In the genomic region with DNA sequence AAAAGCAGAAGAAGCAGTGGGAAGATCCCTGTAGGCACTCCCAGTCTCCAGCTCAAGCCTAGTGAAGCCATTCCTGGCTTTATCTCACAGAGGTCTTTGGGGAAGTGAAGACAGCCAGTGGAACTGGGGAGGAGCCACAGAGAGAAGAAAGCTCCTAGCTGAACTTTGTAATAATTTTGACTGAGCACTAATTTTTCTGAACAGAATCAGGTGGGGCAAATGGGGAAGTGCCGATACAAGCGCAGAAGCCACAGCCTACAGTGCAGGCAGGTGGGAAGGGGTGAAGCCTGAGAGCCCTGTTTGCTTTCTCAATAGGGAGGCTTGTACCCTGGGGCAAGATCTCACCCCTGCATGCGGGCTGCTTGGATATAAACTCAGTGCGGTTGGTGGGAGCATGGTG, we compare ENCODE assay signal across 1 cellular context.
TF ChIP-seq lines count a peak whose summit lies in the region.

No MANE protein-coding gene starts in this region.

TF ChIP-seq in GM23338, 12 proteins besides CTCF, POLR2A, EP300 and RAD21 (continued from another document):
- TF ChIP-seq, protein P1, sequence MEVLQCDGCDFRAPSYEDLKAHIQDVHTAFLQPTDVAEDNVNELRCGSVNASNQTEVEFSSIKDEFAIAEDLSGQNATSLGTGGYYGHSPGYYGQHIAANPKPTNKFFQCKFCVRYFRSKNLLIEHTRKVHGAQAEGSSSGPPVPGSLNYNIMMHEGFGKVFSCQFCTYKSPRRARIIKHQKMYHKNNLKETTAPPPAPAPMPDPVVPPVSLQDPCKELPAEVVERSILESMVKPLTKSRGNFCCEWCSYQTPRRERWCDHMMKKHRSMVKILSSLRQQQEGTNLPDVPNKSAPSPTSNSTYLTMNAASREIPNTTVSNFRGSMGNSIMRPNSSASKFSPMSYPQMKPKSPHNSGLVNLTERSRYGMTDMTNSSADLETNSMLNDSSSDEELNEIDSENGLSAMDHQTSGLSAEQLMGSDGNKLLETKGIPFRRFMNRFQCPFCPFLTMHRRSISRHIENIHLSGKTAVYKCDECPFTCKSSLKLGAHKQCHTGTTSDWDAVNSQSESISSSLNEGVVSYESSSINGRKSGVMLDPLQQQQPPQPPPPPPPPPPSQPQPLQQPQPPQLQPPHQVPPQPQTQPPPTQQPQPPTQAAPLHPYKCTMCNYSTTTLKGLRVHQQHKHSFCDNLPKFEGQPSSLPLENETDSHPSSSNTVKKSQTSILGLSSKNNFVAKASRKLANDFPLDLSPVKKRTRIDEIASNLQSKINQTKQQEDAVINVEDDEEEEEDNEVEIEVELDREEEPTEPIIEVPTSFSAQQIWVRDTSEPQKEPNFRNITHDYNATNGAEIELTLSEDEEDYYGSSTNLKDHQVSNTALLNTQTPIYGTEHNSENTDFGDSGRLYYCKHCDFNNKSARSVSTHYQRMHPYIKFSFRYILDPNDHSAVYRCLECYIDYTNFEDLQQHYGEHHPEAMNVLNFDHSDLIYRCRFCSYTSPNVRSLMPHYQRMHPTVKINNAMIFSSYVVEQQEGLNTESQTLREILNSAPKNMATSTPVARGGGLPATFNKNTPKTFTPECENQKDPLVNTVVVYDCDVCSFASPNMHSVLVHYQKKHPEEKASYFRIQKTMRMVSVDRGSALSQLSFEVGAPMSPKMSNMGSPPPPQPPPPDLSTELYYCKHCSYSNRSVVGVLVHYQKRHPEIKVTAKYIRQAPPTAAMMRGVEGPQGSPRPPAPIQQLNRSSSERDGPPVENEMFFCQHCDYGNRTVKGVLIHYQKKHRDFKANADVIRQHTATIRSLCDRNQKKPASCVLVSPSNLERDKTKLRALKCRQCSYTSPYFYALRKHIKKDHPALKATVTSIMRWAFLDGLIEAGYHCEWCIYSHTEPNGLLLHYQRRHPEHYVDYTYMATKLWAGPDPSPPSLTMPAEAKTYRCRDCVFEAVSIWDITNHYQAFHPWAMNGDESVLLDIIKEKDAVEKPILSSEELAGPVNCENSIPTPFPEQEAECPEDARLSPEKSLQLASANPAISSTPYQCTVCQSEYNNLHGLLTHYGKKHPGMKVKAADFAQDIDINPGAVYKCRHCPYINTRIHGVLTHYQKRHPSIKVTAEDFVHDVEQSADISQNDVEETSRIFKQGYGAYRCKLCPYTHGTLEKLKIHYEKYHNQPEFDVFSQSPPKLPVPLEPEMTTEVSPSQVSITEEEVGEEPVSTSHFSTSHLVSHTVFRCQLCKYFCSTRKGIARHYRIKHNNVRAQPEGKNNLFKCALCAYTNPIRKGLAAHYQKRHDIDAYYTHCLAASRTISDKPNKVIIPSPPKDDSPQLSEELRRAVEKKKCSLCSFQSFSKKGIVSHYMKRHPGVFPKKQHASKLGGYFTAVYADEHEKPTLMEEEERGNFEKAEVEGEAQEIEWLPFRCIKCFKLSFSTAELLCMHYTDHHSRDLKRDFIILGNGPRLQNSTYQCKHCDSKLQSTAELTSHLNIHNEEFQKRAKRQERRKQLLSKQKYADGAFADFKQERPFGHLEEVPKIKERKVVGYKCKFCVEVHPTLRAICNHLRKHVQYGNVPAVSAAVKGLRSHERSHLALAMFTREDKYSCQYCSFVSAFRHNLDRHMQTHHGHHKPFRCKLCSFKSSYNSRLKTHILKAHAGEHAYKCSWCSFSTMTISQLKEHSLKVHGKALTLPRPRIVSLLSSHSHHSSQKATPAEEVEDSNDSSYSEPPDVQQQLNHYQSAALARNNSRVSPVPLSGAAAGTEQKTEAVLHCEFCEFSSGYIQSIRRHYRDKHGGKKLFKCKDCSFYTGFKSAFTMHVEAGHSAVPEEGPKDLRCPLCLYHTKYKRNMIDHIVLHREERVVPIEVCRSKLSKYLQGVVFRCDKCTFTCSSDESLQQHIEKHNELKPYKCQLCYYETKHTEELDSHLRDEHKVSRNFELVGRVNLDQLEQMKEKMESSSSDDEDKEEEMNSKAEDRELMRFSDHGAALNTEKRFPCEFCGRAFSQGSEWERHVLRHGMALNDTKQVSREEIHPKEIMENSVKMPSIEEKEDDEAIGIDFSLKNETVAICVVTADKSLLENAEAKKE (CRISPR knock-in tag; IDR thresholded peaks at IDR 0.05), result no peak
- TF ChIP-seq, protein P2, sequence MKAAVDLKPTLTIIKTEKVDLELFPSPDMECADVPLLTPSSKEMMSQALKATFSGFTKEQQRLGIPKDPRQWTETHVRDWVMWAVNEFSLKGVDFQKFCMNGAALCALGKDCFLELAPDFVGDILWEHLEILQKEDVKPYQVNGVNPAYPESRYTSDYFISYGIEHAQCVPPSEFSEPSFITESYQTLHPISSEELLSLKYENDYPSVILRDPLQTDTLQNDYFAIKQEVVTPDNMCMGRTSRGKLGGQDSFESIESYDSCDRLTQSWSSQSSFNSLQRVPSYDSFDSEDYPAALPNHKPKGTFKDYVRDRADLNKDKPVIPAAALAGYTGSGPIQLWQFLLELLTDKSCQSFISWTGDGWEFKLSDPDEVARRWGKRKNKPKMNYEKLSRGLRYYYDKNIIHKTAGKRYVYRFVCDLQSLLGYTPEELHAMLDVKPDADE (IDR thresholded peaks at IDR 0.05), result no peak
- TF ChIP-seq STAT1 (IDR thresholded peaks at IDR 0.05; ENCODE audit: unreplicated experiment) (no peak), ZNF114 (CRISPR knock-in tag; IDR thresholded peaks at IDR 0.05) (no peak), CREB1 (CRISPR knock-in tag; IDR thresholded peaks at IDR 0.05; ENCODE audit: low read depth) (no peak), JUNB (IDR thresholded peaks at IDR 0.05; ENCODE audit: unreplicated experiment) (no peak), ZNF331 (CRISPR knock-in tag; IDR thresholded peaks at IDR 0.05; ENCODE audit: low read depth) (no peak)
